In genomic region chr12:130764475-130765185, GRCh38 we compare ENCODE assay signal across 12 cellular contexts. TPM values are rescaled to one million over a fixed set of nuclear protein-coding genes. Genes with fewer than 3 reads are reported as not detected.
DNase-seq lines count a peak whose midpoint lies in the region; ATAC-seq and TF ChIP-seq lines count a peak whose summit lies in the region.
"Had no signal": no experiment of that assay in that cellular context is flagged by ENCODE, and none has a peak within 500 bp of the region (broad histone marks: within the 10 kb centered on the region; RNA-seq: fewer than 3 reads in every experiment).

No MANE protein-coding gene starts in this region.

- H3K36me3 ChIP-seq in OCI-LY7 (ENCODE audit: insufficient read depth, low read length) = no peaks in the 10 kb centered on the region
- H3K36me3 ChIP-seq: prostate gland had no signal

- intact Hi-C loops in OCI-LY7 (cut with micrococcal nuclease; ENCODE audit: unreplicated experiment) = loop anchor here (5.0 kb wide), 1 partner anchor 368 kb away; no protein-coding TSS in a partner anchor

- H3K9me3 ChIP-seq in OCI-LY7 (ENCODE audit: low read length) = peaks cover 6% of the 10 kb centered on the region
- H3K9me3 ChIP-seq: prostate gland had no signal

- no peaks in the 10 kb centered on the region for H3K4me1 ChIP-seq in OCI-LY7 (ENCODE audit: insufficient read depth, low read length, poor library complexity, severe bottlenecking)
- H3K4me1 ChIP-seq: prostate gland had no signal

- no peak overlapping the region for H3K27ac ChIP-seq in OCI-LY7 (ENCODE audit: low read depth, low read length, poor library complexity, severe bottlenecking)
- H3K27ac ChIP-seq: coronary artery, prostate gland had no signal

- ATAC-seq in GM18907 (IDR thresholded peaks at IDR 0.05; ENCODE audit: unreplicated experiment) (no peak), GM21737 (IDR thresholded peaks at IDR 0.05; ENCODE audit: unreplicated experiment) (no peak)

- no peaks in the 10 kb centered on the region for H3K79me2 ChIP-seq in OCI-LY7 (ENCODE audit: insufficient read depth, low read depth, low read length)

- H4K20me1 ChIP-seq in OCI-LY7 (ENCODE audit: insufficient read depth, low read length) = no peaks in the 10 kb centered on the region

- H3K4me3 ChIP-seq in OCI-LY7 (ENCODE audit: low read depth, low read length, poor library complexity, severe bottlenecking) = no peak overlapping the region
- H3K4me3 ChIP-seq: coronary artery, prostate gland had no signal

- POLR2A ChIA-PET in OCI-LY7 (lab: Charles Lee) = no interaction called here

- H3K9me2 ChIP-seq in OCI-LY7 (ENCODE audit: insufficient read depth, low read length) = no peaks in the 10 kb centered on the region

- H3K4me2 ChIP-seq in OCI-LY7 (ENCODE audit: low read length) = no peak overlapping the region

- no peak overlapping the region for H2AFZ ChIP-seq in OCI-LY7 (ENCODE audit: low read length)

- CTCF ChIA-PET in OCI-LY7 (lab: Charles Lee; ENCODE audit: unreplicated experiment) = no interaction called here

- TF ChIP-seq CTCF in OCI-LY7 (conservative IDR thresholded peaks at IDR 0.05; ENCODE audit: low read length) = no peak
- TF ChIP-seq CTCF in GM10266 (IDR thresholded peaks at IDR 0.05; ENCODE audit: control insufficient read depth, insufficient read depth, low read depth, missing control alignments) = no peak

- BruUV-seq in OCI-LY7 (replicated peaks; lab: Mats Ljungman, UMichigan) = no TSS peak

- peak; percentile 26 for DNase-seq in activated naive CD4-positive, alpha-beta T cell treated with Interleukin-2 at 50 U/mL for 16 hours
- DNase-seq in activated naive CD4-positive, alpha-beta T cell (lab: John Stamatoyannopoulos, UW) = no peak
- DNase-seq in OCI-LY7 (ENCODE audit: low spot score) (peak; percentile 59), brain pericyte (ENCODE audit: low read depth, low spot score) (peak; percentile 57), GM10266 (ENCODE audit: extremely low spot score) (no peak)
- peak; percentile 55 for DNase-seq in stimulated activated CD8-positive, alpha-beta memory T cell treated with anti-CD3 and anti-CD28 coated beads, Interleukin-4, amount 100 ng/mL, for 48 hours
- DNase-seq: DMS79, NCI-H146 had no signal

RNA-seq across cellular contexts. Expression of gene RIMBP2, which starts 48.5 kb away (rescaled TPM):
- not detected in 2 replicates for total RNA-seq in OCI-LY7 (2014; rRNA removed; shearing (Covaris generic))
- total RNA-seq in OCI-LY7 (2022) = not detected in 2 replicates

Comparison
In these comparisons a context has a peak if more than half of its experiments do, and no peak if none do; other contexts are left out.
1. DNase-seq: peak in activated naive CD4-positive, alpha-beta T cell treated with Interleukin-2 at 50 U/mL for 16 hours (single experiment), OCI-LY7 (single experiment), brain pericyte (single experiment) and stimulated activated CD8-positive, alpha-beta memory T cell treated with anti-CD3 and anti-CD28 coated beads, Interleukin-4, amount 100 ng/mL, for 48 hours (single experiment); none in activated naive CD4-positive, alpha-beta T cell (0 of 4) and GM10266 (single experiment).